ENCODE assay signal across 16 cellular contexts in the genomic region with DNA sequence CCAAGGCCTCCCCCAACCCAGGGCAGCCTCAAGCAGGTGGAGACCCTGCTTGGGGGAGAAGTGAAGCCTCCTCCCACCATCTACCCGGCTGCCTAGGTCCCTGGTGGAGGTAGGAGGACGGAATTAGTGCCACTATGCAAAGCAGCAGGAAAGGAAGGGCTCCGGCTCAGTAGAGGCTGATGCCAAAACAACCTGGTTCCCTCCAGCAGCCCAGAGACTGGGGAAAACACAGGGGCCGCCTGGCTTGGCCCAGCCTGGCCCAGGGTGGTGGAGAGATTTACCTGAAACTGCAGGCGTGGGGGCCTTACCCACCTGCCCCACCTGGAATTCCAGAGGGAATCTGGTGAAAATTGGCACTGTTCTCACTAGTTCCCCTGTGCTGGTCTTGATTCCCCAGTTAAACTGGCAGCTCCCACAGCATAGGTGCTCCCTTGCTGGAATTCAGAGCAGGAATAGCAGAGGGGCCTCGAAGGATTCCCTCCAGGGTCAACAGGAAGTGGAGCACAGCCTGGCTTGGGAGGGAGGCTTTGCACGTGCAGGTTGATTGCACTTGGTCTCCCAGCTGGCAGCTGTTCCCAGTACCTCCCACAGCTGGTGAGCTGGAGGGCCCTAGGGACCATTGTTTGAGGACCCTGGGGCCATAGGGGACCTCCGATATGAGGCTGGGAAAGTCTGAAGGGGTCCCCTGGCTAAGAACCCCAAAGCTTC. TPM values are rescaled to one million over a fixed set of nuclear protein-coding genes. Genes with fewer than 3 reads are reported as not detected.
DNase-seq lines count a peak whose midpoint lies in the region; ATAC-seq and TF ChIP-seq lines count a peak whose summit lies in the region.
"Had no signal": no experiment of that assay in that cellular context is flagged by ENCODE, and none has a peak within 500 bp of the region (broad histone marks: within the 10 kb centered on the region; RNA-seq: fewer than 3 reads in every experiment).

No MANE protein-coding gene starts in this region.

- H3K27ac Mint-ChIP-seq in stimulated activated naive B cell treated with anti-CD40 and anti-IgM and Interleukin-4, amounts not matched to agents 10 μg/mL and 1 μg/mL and 100 μg/mL, for 72 hours, result peak overlapping the region; percentile 73
- H3K27ac Mint-ChIP-seq: dendritic cell treated with granulocyte-macrophage colony-stimulating factor and Interleukin-4, amounts not matched to agents 40 ng/mL and 50 ng/mL, for 4 days had no signal

- peak; percentile 72 for TF ChIP-seq POLR2A in Raji (IDR thresholded peaks at IDR 0.05; ENCODE audit: insufficient read depth, low read depth, low read length)

- H3K27me3 Mint-ChIP-seq in stimulated activated naive B cell treated with anti-CD40 and anti-IgM and Interleukin-4, amounts not matched to agents 10 μg/mL and 1 μg/mL and 100 μg/mL, for 72 hours, result no peaks in the 10 kb centered on the region
- H3K27me3 Mint-ChIP-seq: naive thymus-derived CD8-positive, alpha-beta T cell had no signal

- intact Hi-C loops in left ventricle myocardium superior (cut with micrococcal nuclease) (no loop called here), Right ventricle myocardium superior (cut with DNase I) (loop anchor here (5.0 to 10.0 kb wide), 2 partner anchors 60 to 347 kb away; no protein-coding TSS in a partner anchor)

- peak overlapping the region; percentile 99 for H3K4me3 Mint-ChIP-seq in stimulated activated naive B cell treated with anti-CD40 and anti-IgM and Interleukin-4, amounts not matched to agents 10 μg/mL and 1 μg/mL and 100 μg/mL, for 72 hours
- H3K4me3 Mint-ChIP-seq: dendritic cell treated with granulocyte-macrophage colony-stimulating factor and Interleukin-4, amounts not matched to agents 40 ng/mL and 50 ng/mL, for 4 days had no signal

- CTCF ChIA-PET in HEK293T (lab: Yijun Ruan, JAX), result interaction anchor here (2.9 kb wide), 1 partner anchor 8 kb away, joined by 17 read pairs; a partner anchor contains a TSS

- no peaks in the 10 kb centered on the region for H3K9me3 Mint-ChIP-seq in stimulated activated naive B cell treated with anti-CD40 and anti-IgM and Interleukin-4, amounts not matched to agents 10 μg/mL and 1 μg/mL and 100 μg/mL, for 72 hours
- H3K9me3 Mint-ChIP-seq: dendritic cell treated with granulocyte-macrophage colony-stimulating factor and Interleukin-4, amounts not matched to agents 40 ng/mL and 50 ng/mL, for 4 days; naive thymus-derived CD8-positive, alpha-beta T cell had no signal

- DNase-seq in left ventricle myocardium superior, result peak; percentile 7
- DNase-seq in Right ventricle myocardium superior, result no peak
- no peak for DNase-seq in stimulated activated naive B cell treated with anti-CD40 and anti-IgM and Interleukin-4, amounts not matched to agents 10 μg/mL and 1 μg/mL and 100 μg/mL, for 72 hours
- no peak for DNase-seq in HEK293T (ENCODE audit: extremely low spot score)
- DNase-seq: activated CD8-positive, alpha-beta memory T cell treated with anti-CD3 and anti-CD28 coated beads for 24 hours; activated gamma-delta T cell; Caco-2; MV-4-11; naive thymus-derived CD8-positive, alpha-beta T cell; NCI-H2171; testis had no signal

- ATAC-seq in left ventricle myocardium superior (no peak), Right ventricle myocardium superior (ENCODE audit: poor library complexity) (no peak), GM19452 (IDR thresholded peaks at IDR 0.05; ENCODE audit: unreplicated experiment) (no peak)
- peak; percentile 18 to 22 for ATAC-seq in stimulated activated naive B cell treated with anti-CD40 and anti-IgM and Interleukin-4, amounts not matched to agents 10 μg/mL and 1 μg/mL and 100 μg/mL, for 72 hours (replicated peaks)
- ATAC-seq: naive thymus-derived CD8-positive, alpha-beta T cell had no signal

- POLR2A ChIA-PET in HEK293T (lab: Yijun Ruan, JAX), result no interaction called here

- peaks cover 43 to 45% of the 10 kb centered on the region in 2 donors for H3K36me3 Mint-ChIP-seq in stimulated activated naive B cell treated with anti-CD40 and anti-IgM and Interleukin-4, amounts not matched to agents 10 μg/mL and 1 μg/mL and 100 μg/mL, for 72 hours

- peaks cover 50 to 86% of the 10 kb centered on the region in 2 donors for H3K4me1 Mint-ChIP-seq in stimulated activated naive B cell treated with anti-CD40 and anti-IgM and Interleukin-4, amounts not matched to agents 10 μg/mL and 1 μg/mL and 100 μg/mL, for 72 hours

TF ChIP-seq in HEK293T, 16 proteins besides CTCF, POLR2A, EP300 and RAD21:
- no peak for TF ChIP-seq FOXA1 (IDR thresholded peaks at IDR 0.05)
- TF ChIP-seq BHLHE40 (IDR thresholded peaks at IDR 0.05; ENCODE audit: borderline replicate concordance), result no peak
- TF ChIP-seq SP1 (IDR thresholded peaks at IDR 0.05), result no peak
- no peak for TF ChIP-seq ELF4 (IDR thresholded peaks at IDR 0.05)
- TF ChIP-seq FOXK2 (IDR thresholded peaks at IDR 0.05), result no peak
- no peak for TF ChIP-seq ZNF384 (IDR thresholded peaks at IDR 0.05)
- TF ChIP-seq TARDBP (IDR thresholded peaks at IDR 0.05), result no peak
- TF ChIP-seq CTBP1 (IDR thresholded peaks at IDR 0.05; ENCODE audit: borderline replicate concordance), result no peak
- no peak for TF ChIP-seq LEF1 (IDR thresholded peaks at IDR 0.05; ENCODE audit: borderline replicate concordance)
- no peak for TF ChIP-seq HDGF (IDR thresholded peaks at IDR 0.05; ENCODE audit: borderline replicate concordance)
- TF ChIP-seq FOXM1 (IDR thresholded peaks at IDR 0.05; ENCODE audit: borderline replicate concordance), result no peak
- TF ChIP-seq, protein P1, sequence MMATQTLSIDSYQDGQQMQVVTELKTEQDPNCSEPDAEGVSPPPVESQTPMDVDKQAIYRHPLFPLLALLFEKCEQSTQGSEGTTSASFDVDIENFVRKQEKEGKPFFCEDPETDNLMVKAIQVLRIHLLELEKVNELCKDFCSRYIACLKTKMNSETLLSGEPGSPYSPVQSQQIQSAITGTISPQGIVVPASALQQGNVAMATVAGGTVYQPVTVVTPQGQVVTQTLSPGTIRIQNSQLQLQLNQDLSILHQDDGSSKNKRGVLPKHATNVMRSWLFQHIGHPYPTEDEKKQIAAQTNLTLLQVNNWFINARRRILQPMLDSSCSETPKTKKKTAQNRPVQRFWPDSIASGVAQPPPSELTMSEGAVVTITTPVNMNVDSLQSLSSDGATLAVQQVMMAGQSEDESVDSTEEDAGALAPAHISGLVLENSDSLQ (IDR thresholded peaks at IDR 0.05), result no peak
- TF ChIP-seq NFRKB (IDR thresholded peaks at IDR 0.05), result no peak
- no peak for TF ChIP-seq ARNT (IDR thresholded peaks at IDR 0.05)
- no peak for TF ChIP-seq L3MBTL2 (conservative IDR thresholded peaks at IDR 0.05)
- TF ChIP-seq SUZ12 (IDR thresholded peaks at IDR 0.05), result no peak

RNA-seq across cellular contexts. Expression of a gene that starts 4.5 kb away (rescaled TPM):
- 5.7 TPM for total RNA-seq in left ventricle myocardium superior
- 8.9 TPM for total RNA-seq in Right ventricle myocardium superior
- total RNA-seq: Caco-2 had no signal

RNA-seq across cellular contexts. Expression of a gene that starts 9.0 kb away (rescaled TPM):
- total RNA-seq in left ventricle myocardium superior (not detected), Right ventricle myocardium superior (not detected)
- total RNA-seq: Caco-2; left ventricle myocardium inferior; naive thymus-derived CD8-positive, alpha-beta T cell; pulmonary artery endothelial cell had no signal

RNA-seq across cellular contexts. Expression of a gene that starts 16.6 kb away (rescaled TPM):
- total RNA-seq in left ventricle myocardium superior (not detected), Right ventricle myocardium superior (not detected)
- total RNA-seq: Caco-2; left ventricle myocardium inferior; naive thymus-derived CD8-positive, alpha-beta T cell; pulmonary artery endothelial cell; testis had no signal

RNA-seq across cellular contexts. Expression of a gene that starts 31.2 kb away (rescaled TPM):
- not detected for total RNA-seq in left ventricle myocardium superior
- not detected for total RNA-seq in Right ventricle myocardium superior
- total RNA-seq: Caco-2; left ventricle myocardium inferior; naive thymus-derived CD8-positive, alpha-beta T cell; pulmonary artery endothelial cell had no signal

RNA-seq across cellular contexts. Expression of a gene that starts 45.1 kb away (rescaled TPM):
- total RNA-seq in left ventricle myocardium superior, result 0.32 TPM
- total RNA-seq in Right ventricle myocardium superior, result 0.56 TPM
- total RNA-seq: Caco-2 had no signal

Comparison
In these comparisons a context has a peak if more than half of its experiments do, and no peak if none do; other contexts are left out.
1. ATAC-seq: peak in stimulated activated naive B cell treated with anti-CD40 and anti-IgM and Interleukin-4, amounts not matched to agents 10 μg/mL and 1 μg/mL and 100 μg/mL, for 72 hours (2 of 2); none in left ventricle myocardium superior (single experiment), Right ventricle myocardium superior (single experiment) and GM19452 (single experiment).